In genomic region chr16:80931661-80931984, GRCh38 we compare ENCODE assay signal across 9 cellular contexts.
DNase-seq lines count a peak whose midpoint lies in the region; ATAC-seq, FAIRE-seq and TF ChIP-seq lines count a peak whose summit lies in the region.
"Had no signal": no experiment of that assay in that cellular context is flagged by ENCODE, and none has a peak within 500 bp of the region (broad histone marks: within the 10 kb centered on the region; RNA-seq: fewer than 3 reads in every experiment).

No MANE protein-coding gene starts in this region.

- H3K4me1 ChIP-seq in right lobe of liver (peaks cover 0 to 6% (median 0%) of the 10 kb centered on the region in 4 donors), subcutaneous abdominal adipose tissue (ENCODE audit: control insufficient read depth in 5 of 5, insufficient read depth in 5 of 5, low read length in 5 of 5) (peaks cover 2 to 17% (median 12%) of the 10 kb centered on the region in 5 donors), mucosa of descending colon (ENCODE audit: low read depth) (peaks cover 13% of the 10 kb centered on the region)

- peak in 1 of 4 donors; percentile 14 for ATAC-seq in right lobe of liver
- no peak for ATAC-seq in mucosa of descending colon

- TF ChIP-seq POLR2A in right lobe of liver (IDR thresholded peaks at IDR 0.05), result no peak

- no peaks in the 10 kb centered on the region for H3K36me3 ChIP-seq in bronchial epithelial cell (ENCODE audit: control insufficient read depth, insufficient read depth, low read length)
- no peaks in the 10 kb centered on the region for H3K36me3 ChIP-seq in right lobe of liver
- H3K36me3 ChIP-seq in subcutaneous abdominal adipose tissue (ENCODE audit: control insufficient read depth in 5 of 5, insufficient read depth in 5 of 5, low read length in 5 of 5), result no peaks in the 10 kb centered on the region
- no peaks in the 10 kb centered on the region for H3K36me3 ChIP-seq in mucosa of descending colon (ENCODE audit: low read depth)

- no peaks in the 10 kb centered on the region for H3K27me3 ChIP-seq in bronchial epithelial cell (ENCODE audit: control insufficient read depth, insufficient read depth, low read length)
- H3K27me3 ChIP-seq in right lobe of liver, result no peaks in the 10 kb centered on the region
- H3K27me3 ChIP-seq in subcutaneous abdominal adipose tissue (ENCODE audit: control insufficient read depth in 5 of 5, insufficient read depth in 4 of 5, low read length in 5 of 5), result peaks cover 0 to 3% (median 0%) of the 10 kb centered on the region in 5 donors

- H3K9me3 Mint-ChIP-seq in T-helper 2 cell treated with Interferon-gamma antibody and Interleukin-4, amounts not matched to agents 5 μg/mL and 100 μg/mL, for 36 hours, result no peaks in the 10 kb centered on the region

- peak overlapping the region; percentile 27 for H3K4me3 Mint-ChIP-seq in T-helper 2 cell treated with Interferon-gamma antibody and Interleukin-4, amounts not matched to agents 5 μg/mL and 100 μg/mL, for 36 hours

- no peak for DNase-seq in T-helper 2 cell treated with Interferon-gamma antibody and Interleukin-4, amounts not matched to agents 5 μg/mL and 100 μg/mL, for 36 hours (ENCODE audit: low spot score)
- DNase-seq in T-helper 2 cell, result no peak
- DNase-seq in bronchial epithelial cell (ENCODE audit: low read depth), result no peak
- no peak for DNase-seq in right lobe of liver
- DNase-seq in SK-N-DZ (ENCODE audit: low spot score), result no peak
- no peak for DNase-seq in mucosa of descending colon
- DNase-seq in NCI-H2081 (lab: John Stamatoyannopoulos, UW), result no peak
- DNase-seq: amniotic stem cell had no signal

- H3K9ac ChIP-seq in subcutaneous abdominal adipose tissue (ENCODE audit: low read length in 5 of 5), result peak overlapping the region; percentile 8 to 72 (median 58)

- peaks cover 52% of the 10 kb centered on the region for H3K27me3 Mint-ChIP-seq in T-helper 2 cell treated with Interferon-gamma antibody and Interleukin-4, amounts not matched to agents 5 μg/mL and 100 μg/mL, for 36 hours (ENCODE audit: low read depth)

- TF ChIP-seq CTCF in bronchial epithelial cell (IDR thresholded peaks at IDR 0.05; ENCODE audit: insufficient read depth, low read length, severe bottlenecking) (no peak), right lobe of liver (IDR thresholded peaks at IDR 0.05) (no peak), mucosa of descending colon (IDR thresholded peaks at IDR 0.05) (no peak)

- no peak overlapping the region for H3K27ac Mint-ChIP-seq in T-helper 2 cell treated with Interferon-gamma antibody and Interleukin-4, amounts not matched to agents 5 μg/mL and 100 μg/mL, for 36 hours

- H3K4me3 ChIP-seq in bronchial epithelial cell (ENCODE audit: low read depth, low read length) (peak overlapping the region; percentile 39), right lobe of liver (peak overlapping the region; percentile 44 to 59 (median 55)), subcutaneous abdominal adipose tissue (ENCODE audit: low read depth in 1 of 5, low read length in 5 of 5) (peak overlapping the region; percentile 59 to 74 (median 64)), mucosa of descending colon (no peak overlapping the region)

- H3K27ac ChIP-seq in right lobe of liver (peak overlapping the region in 2 of 3 donors; percentile 65 to 80), subcutaneous abdominal adipose tissue (ENCODE audit: low read depth, low read length) (peak overlapping the region; percentile 87)

- WGBS in right lobe of liver (ENCODE audit: insufficient coverage, low coverage, low lambda C conversion rate, missing lambda C conversion rate), result 19% methylated on average over 8 of the region's 8 CpGs

- FAIRE-seq in bronchial epithelial cell (lab: Jason Lieb, UNC), result no peak

- peaks cover 6% of the 10 kb centered on the region for H3K4me1 Mint-ChIP-seq in T-helper 2 cell treated with Interferon-gamma antibody and Interleukin-4, amounts not matched to agents 5 μg/mL and 100 μg/mL, for 36 hours (ENCODE audit: low read depth)

- intact Hi-C loops in right lobe of liver (cut with DNase I), result no loop called here
- intact Hi-C loops in mucosa of descending colon (cut with DNase I, micrococcal nuclease), result no loop called here

- no peaks in the 10 kb centered on the region for H3K9me3 ChIP-seq in right lobe of liver
- no peaks in the 10 kb centered on the region for H3K9me3 ChIP-seq in subcutaneous abdominal adipose tissue (ENCODE audit: control insufficient read depth in 5 of 5, low read length in 5 of 5)
- H3K9me3 ChIP-seq in mucosa of descending colon, result no peaks in the 10 kb centered on the region

- H3K36me3 Mint-ChIP-seq in T-helper 2 cell treated with Interferon-gamma antibody and Interleukin-4, amounts not matched to agents 5 μg/mL and 100 μg/mL, for 36 hours (ENCODE audit: low read depth), result no peaks in the 10 kb centered on the region
